Comparison of ENCODE assay signal across 16 cellular contexts in the genomic region with DNA sequence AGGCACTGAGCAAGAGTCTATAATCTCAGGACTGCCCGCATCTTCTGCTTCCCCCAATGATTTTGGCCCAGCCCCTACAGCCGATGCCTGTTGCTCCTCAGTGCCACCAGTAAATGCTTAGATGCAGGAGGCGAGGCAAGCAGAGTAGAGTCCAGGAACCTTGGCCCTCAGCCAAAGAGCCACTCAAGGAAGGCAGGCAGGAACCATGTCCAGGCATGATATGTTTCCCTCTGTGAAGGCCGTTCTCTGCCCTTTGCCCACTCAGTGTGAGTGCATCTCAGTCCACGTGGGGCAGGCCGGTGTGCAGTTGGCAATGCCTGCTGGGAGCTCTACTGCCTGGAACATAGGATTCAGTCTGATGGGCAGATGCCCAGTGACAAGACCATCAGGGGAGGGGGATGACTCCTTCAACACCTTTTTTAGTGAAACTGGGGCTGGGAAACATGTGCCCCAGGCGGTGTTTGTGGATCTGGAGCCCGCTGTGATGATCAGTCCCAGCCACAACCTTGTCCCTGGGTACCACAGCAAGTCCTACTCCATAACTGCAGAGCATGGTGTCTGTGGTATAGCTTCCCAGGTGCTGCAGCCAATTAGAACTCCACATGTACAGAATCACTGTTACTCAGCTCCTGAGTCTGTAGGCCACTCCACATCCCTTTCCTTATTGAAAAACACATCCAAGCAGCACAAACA. TPM values are rescaled to one million over a fixed set of nuclear protein-coding genes. Genes with fewer than 3 reads are reported as not detected.
DNase-seq lines count a peak whose midpoint lies in the region; ATAC-seq and TF ChIP-seq lines count a peak whose summit lies in the region.
"Had no signal": no experiment of that assay in that cellular context is flagged by ENCODE, and none has a peak within 500 bp of the region (broad histone marks: within the 10 kb centered on the region; RNA-seq: fewer than 3 reads in every experiment).

No MANE protein-coding gene starts in this region.

- ATAC-seq in right lobe of liver = peak; percentile 91 to 95 (median 94)
- ATAC-seq: activated T-cell treated with anti-CD3 and anti-CD28 coated beads, Interleukin-2, amount 50 U/mL, for 72 hours; stimulated activated memory B cell treated with anti-CD40 and anti-IgM and Interleukin-4, amounts not matched to agents 10 μg/mL and 1 μg/mL and 100 μg/mL, for 72 hours had no signal

- H3K4me3 ChIP-seq in right lobe of liver (no peak overlapping the region), vagina (no peak overlapping the region)
- H3K4me3 ChIP-seq: BLaER1, SJCRH30 had no signal

- TF ChIP-seq POLR2A in right lobe of liver (IDR thresholded peaks at IDR 0.05) = no peak
- no peak for TF ChIP-seq POLR2A in vagina (IDR thresholded peaks at IDR 0.05)

- H3K27me3 ChIP-seq in right lobe of liver = no peaks in the 10 kb centered on the region
- no peaks in the 10 kb centered on the region for H3K27me3 ChIP-seq in vagina
- H3K27me3 ChIP-seq: BLaER1, SJCRH30 had no signal

- H3K27ac ChIP-seq in right lobe of liver = peak overlapping the region in 2 of 3 donors; percentile 15 to 55
- H3K27ac ChIP-seq in vagina = no peak overlapping the region
- H3K27ac ChIP-seq: BLaER1, SJCRH30 had no signal

- H3K36me3 ChIP-seq in right lobe of liver (no peaks in the 10 kb centered on the region), vagina (no peaks in the 10 kb centered on the region)
- H3K36me3 ChIP-seq: BLaER1, SJCRH30 had no signal

- no peak overlapping the region for H3K27ac Mint-ChIP-seq in chondrocyte (ENCODE audit: unreplicated experiment)
- H3K27ac Mint-ChIP-seq: activated T-cell treated with anti-CD3 and anti-CD28 coated beads, Interleukin-2, amount 50 U/mL, for 72 hours; stimulated activated memory B cell treated with anti-CD40 and anti-IgM and Interleukin-4, amounts not matched to agents 10 μg/mL and 1 μg/mL and 100 μg/mL, for 72 hours had no signal

- H3K4me3 Mint-ChIP-seq in chondrocyte (ENCODE audit: unreplicated experiment) = no peak overlapping the region
- H3K4me3 Mint-ChIP-seq: activated T-cell treated with anti-CD3 and anti-CD28 coated beads, Interleukin-2, amount 50 U/mL, for 72 hours; stimulated activated memory B cell treated with anti-CD40 and anti-IgM and Interleukin-4, amounts not matched to agents 10 μg/mL and 1 μg/mL and 100 μg/mL, for 72 hours had no signal

- no peaks in the 10 kb centered on the region for H3K9me3 Mint-ChIP-seq in chondrocyte (ENCODE audit: low read depth)
- H3K9me3 Mint-ChIP-seq: activated T-cell treated with anti-CD3 and anti-CD28 coated beads, Interleukin-2, amount 50 U/mL, for 72 hours; stimulated activated memory B cell treated with anti-CD40 and anti-IgM and Interleukin-4, amounts not matched to agents 10 μg/mL and 1 μg/mL and 100 μg/mL, for 72 hours had no signal

- peaks cover 0 to 16% (median 7%) of the 10 kb centered on the region in 4 donors for H3K4me1 ChIP-seq in right lobe of liver
- H3K4me1 ChIP-seq in vagina = no peaks in the 10 kb centered on the region
- H3K4me1 ChIP-seq: SJCRH30 had no signal

- H3K9me3 ChIP-seq in right lobe of liver (no peaks in the 10 kb centered on the region), vagina (no peaks in the 10 kb centered on the region)
- H3K9me3 ChIP-seq: BLaER1, SJCRH30 had no signal

- H3K4me1 Mint-ChIP-seq in chondrocyte (ENCODE audit: low read depth) = peaks cover 17% of the 10 kb centered on the region

- DNase-seq in COR-L47 (lab: John Stamatoyannopoulos, UW) (peak; percentile 43), NCI-H2029 (lab: John Stamatoyannopoulos, UW) (peak; percentile 41), chondrocyte (ENCODE audit: low spot score) (peak; percentile 60), right lobe of liver (peak; percentile 83 to 90 (median 89)), vagina (ENCODE audit: extremely low spot score in 2 of 2) (no peak), medulla oblongata (ENCODE audit: extremely low spot score) (no peak), HCEC 1CT (no peak)
- DNase-seq in NK-92 treated with Interleukin-12 subunit alpha and Interleukin-12 subunit beta, amount 100 ng/mL, for 24 hours (lab: John Stamatoyannopoulos, UW) = no peak
- DNase-seq: activated T-cell treated with anti-CD3 and anti-CD28 coated beads, Interleukin-2, amount 50 U/mL, for 72 hours; GF-D8; SJCRH30; stimulated activated CD4-positive, alpha-beta T cell treated with anti-CD3 and anti-CD28 coated beads, Interleukin-2, amount 100 ng/mL, for 24 hours had no signal

- intact Hi-C loops in right lobe of liver (cut with DNase I) = no loop called here
- intact Hi-C loops in vagina (cut with DNase I) = no loop called here

- WGBS in right lobe of liver (ENCODE audit: insufficient coverage, low coverage, low lambda C conversion rate, missing lambda C conversion rate) = 49% methylated on average over 8 of the region's 8 CpGs

- H3K36me3 Mint-ChIP-seq in chondrocyte (ENCODE audit: low read depth) = no peaks in the 10 kb centered on the region
- H3K36me3 Mint-ChIP-seq: stimulated activated memory B cell treated with anti-CD40 and anti-IgM and Interleukin-4, amounts not matched to agents 10 μg/mL and 1 μg/mL and 100 μg/mL, for 72 hours had no signal

- TF ChIP-seq CTCF in chondrocyte (IDR thresholded peaks at IDR 0.05) (no peak), right lobe of liver (IDR thresholded peaks at IDR 0.05) (no peak), vagina (IDR thresholded peaks at IDR 0.05) (no peak)

- no peaks in the 10 kb centered on the region for H3K27me3 Mint-ChIP-seq in chondrocyte (ENCODE audit: low read depth)
- H3K27me3 Mint-ChIP-seq: stimulated activated memory B cell treated with anti-CD40 and anti-IgM and Interleukin-4, amounts not matched to agents 10 μg/mL and 1 μg/mL and 100 μg/mL, for 72 hours had no signal

RNA-seq across cellular contexts. Expression of gene DNAJB2, which starts 9.7 kb away (rescaled TPM):
- 50.7 to 55.6 TPM (median 55.0 TPM) in 3 replicates for total RNA-seq in chondrocyte
- 10 to 100 TPM; 32.6 to 52.1 (median 39.9) TPM for total RNA-seq in right lobe of liver
- total RNA-seq in vagina = 92.8 TPM

RNA-seq across cellular contexts. Expression of gene TUBA4A, which starts 15.8 kb away (rescaled TPM):
- 9.4 to 19.7 TPM (median 11.5 TPM) in 3 replicates for total RNA-seq in chondrocyte
- total RNA-seq in right lobe of liver = 100 to 1,000 TPM in 1 of 6 experiments, 10 to 100 TPM in 5; 14.9 to 114 (median 35.6) TPM
- 122 TPM for total RNA-seq in vagina

RNA-seq across cellular contexts. Expression of gene TUBA4B, which starts 16.5 kb away (rescaled TPM):
- total RNA-seq in chondrocyte (not detected in 3 replicates), right lobe of liver (1 to 10 TPM in 1 of 6 experiments, under 1 TPM in 3, not detected in 2; 0.27 to 2.0 (median 0.57) TPM), vagina (not detected)
- total RNA-seq: activated T-cell treated with anti-CD3 and anti-CD28 coated beads, Interleukin-2, amount 50 U/mL, for 72 hours; aorta; NCI-H460 had no signal

RNA-seq across cellular contexts. Expression of gene STK16, which starts 24.2 kb away (rescaled TPM):
- 24.4 to 32.0 TPM (median 25.9 TPM) in 3 replicates for total RNA-seq in chondrocyte
- 10 to 100 TPM; 17.7 to 28.1 (median 21.9) TPM for total RNA-seq in right lobe of liver
- total RNA-seq in vagina = 12.8 TPM

RNA-seq across cellular contexts. Expression of gene GLB1L, which starts 24.3 kb away (rescaled TPM):
- total RNA-seq in chondrocyte (2.9 to 7.3 TPM (median 3.0 TPM) in 3 replicates), right lobe of liver (1 to 10 TPM; 2.1 to 4.2 (median 2.8) TPM), vagina (22.8 TPM)

Comparison
In these comparisons a context has a peak if more than half of its experiments do, and no peak if none do; other contexts are left out.
1. DNase-seq: peak in COR-L47 (single experiment), NCI-H2029 (single experiment), chondrocyte (single experiment) and right lobe of liver (3 of 3); none in vagina (0 of 2), medulla oblongata (single experiment), HCEC 1CT (single experiment) and NK-92 treated with Interleukin-12 subunit alpha and Interleukin-12 subunit beta, amount 100 ng/mL, for 24 hours (single experiment).